8 cellular contexts compared by ENCODE assay signal in the genomic region with DNA sequence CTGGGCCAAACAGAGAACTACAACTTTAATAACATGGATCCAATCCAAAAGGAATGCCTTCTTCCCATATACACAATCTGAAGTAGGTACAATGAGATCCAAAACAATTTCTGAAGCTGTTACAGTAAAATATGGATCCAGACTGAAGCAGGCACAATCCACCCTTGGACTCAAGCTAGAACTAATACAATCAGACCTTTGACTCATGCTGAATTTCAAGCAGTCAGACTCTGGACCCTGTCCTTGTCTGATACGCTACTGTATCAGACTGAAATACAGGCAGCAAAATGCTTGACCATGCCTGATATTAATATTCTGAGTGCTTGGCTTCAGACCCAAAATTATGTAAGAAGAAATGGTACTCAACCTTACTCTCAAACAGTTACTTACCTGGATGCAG. TPM values are rescaled to one million over a fixed set of nuclear protein-coding genes. Genes with fewer than 3 reads are reported as not detected.
"Had no signal": no experiment of that assay in that cellular context is flagged by ENCODE, and none has a peak within 500 bp of the region (broad histone marks: within the 10 kb centered on the region; RNA-seq: fewer than 3 reads in every experiment).

No MANE protein-coding gene starts in this region.

- H3K4me3 ChIP-seq: GM12878 had no signal

- DNase-seq: GDM1, GF-D8 had no signal

- FAIRE-seq: G401.6, GM12878, GM12891, GM12892, GM18507, GM19239 had no signal

- ATAC-seq: GM12878 had no signal

RNA-seq across cellular contexts. Expression of gene RBMY1B, which starts 57.0 kb away (rescaled TPM):
- total RNA-seq: GM12878 had no signal
- polyA plus RNA-seq: GM12878 had no signal
